1 cellular context compared by ENCODE assay signal in the genomic region with DNA sequence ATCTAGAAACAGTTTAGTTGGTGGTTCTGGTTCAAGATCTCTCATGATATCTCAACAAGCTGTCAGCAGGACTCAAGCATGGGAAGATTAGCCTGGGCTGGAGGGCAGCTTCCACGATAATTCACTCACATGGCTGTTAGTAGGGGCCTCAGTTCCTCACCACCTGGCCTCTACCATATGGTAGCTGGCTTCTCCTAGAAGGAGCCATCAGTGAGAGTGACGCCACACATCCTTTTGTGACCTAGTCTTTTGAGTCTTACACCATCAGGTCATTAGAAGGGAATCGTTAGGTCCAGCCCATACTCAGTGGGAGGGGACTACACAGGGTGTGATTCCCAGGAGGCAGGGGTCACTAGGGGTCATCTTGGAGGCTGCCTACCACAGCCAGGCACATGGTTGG.
TF ChIP-seq lines count a peak whose summit lies in the region.

No MANE protein-coding gene starts in this region.

TF ChIP-seq in IMR-90, 13 proteins besides CTCF, POLR2A, EP300 and RAD21:
- no peak for TF ChIP-seq SMC3 (IDR thresholded peaks at IDR 0.05; ENCODE audit: low read depth, low read length)
- TF ChIP-seq CEBPB (IDR thresholded peaks at IDR 0.05; ENCODE audit: low read depth, low read length) = no peak
- no peak for TF ChIP-seq NFE2L2 (IDR thresholded peaks at IDR 0.05; ENCODE audit: low read depth, low read length)
- TF ChIP-seq MAZ (IDR thresholded peaks at IDR 0.05; ENCODE audit: borderline replicate concordance, low read depth, low read length) = no peak
- no peak for TF ChIP-seq MAFK (IDR thresholded peaks at IDR 0.05; ENCODE audit: low read depth, low read length)
- TF ChIP-seq, protein P1, sequence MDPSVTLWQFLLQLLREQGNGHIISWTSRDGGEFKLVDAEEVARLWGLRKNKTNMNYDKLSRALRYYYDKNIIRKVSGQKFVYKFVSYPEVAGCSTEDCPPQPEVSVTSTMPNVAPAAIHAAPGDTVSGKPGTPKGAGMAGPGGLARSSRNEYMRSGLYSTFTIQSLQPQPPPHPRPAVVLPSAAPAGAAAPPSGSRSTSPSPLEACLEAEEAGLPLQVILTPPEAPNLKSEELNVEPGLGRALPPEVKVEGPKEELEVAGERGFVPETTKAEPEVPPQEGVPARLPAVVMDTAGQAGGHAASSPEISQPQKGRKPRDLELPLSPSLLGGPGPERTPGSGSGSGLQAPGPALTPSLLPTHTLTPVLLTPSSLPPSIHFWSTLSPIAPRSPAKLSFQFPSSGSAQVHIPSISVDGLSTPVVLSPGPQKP (IDR thresholded peaks at IDR 0.05; ENCODE audit: borderline replicate concordance, low read depth, low read length) = no peak
- no peak for TF ChIP-seq BHLHE40 (IDR thresholded peaks at IDR 0.05; ENCODE audit: low read depth, low read length)
- no peak for TF ChIP-seq FOS (IDR thresholded peaks at IDR 0.05; ENCODE audit: low read depth, low read length)
- TF ChIP-seq CHD1 (IDR thresholded peaks at IDR 0.05; ENCODE audit: low read depth, low read length) = no peak
- TF ChIP-seq RFX5 (IDR thresholded peaks at IDR 0.05; ENCODE audit: low read depth, low read length) = no peak
